Comparison of ENCODE assay signal across 15 cellular contexts in the genomic region with DNA sequence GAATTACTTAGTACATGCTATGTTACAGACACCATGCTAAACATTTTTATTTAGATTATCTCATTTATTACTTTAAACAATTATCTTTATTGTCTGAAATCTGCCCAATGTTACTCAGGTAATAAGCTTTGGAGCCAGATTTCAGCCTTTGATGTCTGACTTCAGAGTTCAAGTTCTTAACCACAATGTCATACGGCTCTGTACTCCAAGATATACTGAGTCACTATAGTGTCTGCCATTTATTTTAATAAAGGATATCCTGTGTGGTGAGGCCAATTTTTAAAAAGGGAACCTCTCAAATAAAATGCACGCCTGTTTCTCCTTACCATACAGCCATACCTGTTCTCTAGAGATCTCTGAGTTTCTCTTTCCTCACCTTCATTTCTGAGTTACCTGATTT.
"Had no signal": no experiment of that assay in that cellular context is flagged by ENCODE, and none has a peak within 500 bp of the region (broad histone marks: within the 10 kb centered on the region; RNA-seq: fewer than 3 reads in every experiment).

No MANE protein-coding gene starts in this region.

- H3K79me2 ChIP-seq: hepatocyte had no signal

- H3K4me3 ChIP-seq: body of pancreas, hepatocyte, suprapubic skin had no signal

- H3K4me2 ChIP-seq: hepatocyte had no signal

- H2AFZ ChIP-seq: hepatocyte had no signal

- H3K36me3 ChIP-seq: suprapubic skin had no signal

- H3K27me3 ChIP-seq: body of pancreas, hepatocyte, suprapubic skin had no signal

- DNase-seq: activated CD4-positive, alpha-beta memory T cell treated with anti-CD3 and anti-CD28 coated beads for 36 hours; activated CD4-positive, alpha-beta T cell treated with anti-CD3 and anti-CD28 coated beads for 1 hour; activated T-cell treated with anti-CD3 and anti-CD28 coated beads, Interleukin-2, amount 50 U/mL, for 48 hours; body of pancreas; effector memory CD8-positive, alpha-beta T cell; kidney; left ventricle myocardium superior; mesendoderm; occipital lobe; stimulated activated CD4-positive, alpha-beta T cell treated with anti-CD3 and anti-CD28 coated beads, Interleukin-12 subunit alpha, Interleukin-12 subunit beta, amount 100 ng/mL, for 4 hours; stimulated activated naive CD4-positive, alpha-beta T cell; T-helper 17 cell had no signal

- H3K4me1 ChIP-seq: body of pancreas, suprapubic skin had no signal

- ATAC-seq: body of pancreas; effector memory CD8-positive, alpha-beta T cell; left ventricle myocardium superior; sciatic nerve; T-helper 17 cell had no signal

- H3K27ac ChIP-seq: body of pancreas, hepatocyte, suprapubic skin had no signal

- H3K9me3 ChIP-seq: body of pancreas, suprapubic skin had no signal
